Comparison of ENCODE assay signal across 25 cellular contexts in the genomic region with DNA sequence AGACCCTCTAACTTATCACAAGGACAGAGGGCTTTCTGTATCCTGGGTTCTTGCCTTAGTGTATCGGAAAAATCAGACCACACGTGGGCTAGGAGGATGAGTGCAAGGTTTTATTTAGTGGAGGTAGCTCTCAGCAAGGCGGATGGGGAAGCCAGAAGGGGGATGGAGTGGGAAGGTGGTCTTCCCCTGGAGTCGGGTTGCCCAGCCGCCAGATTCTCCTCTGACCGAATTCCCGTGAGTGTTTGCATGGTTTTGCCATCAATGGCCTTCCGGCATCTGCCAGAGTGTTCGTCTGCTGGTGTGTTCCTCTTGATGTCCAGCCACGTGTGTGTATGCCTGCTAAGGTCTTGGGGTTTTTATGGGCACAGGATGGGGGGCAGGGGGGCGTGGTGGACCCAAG.
"Had no signal": no experiment of that assay in that cellular context is flagged by ENCODE, and none has a peak within 500 bp of the region (broad histone marks: within the 10 kb centered on the region; RNA-seq: fewer than 3 reads in every experiment).

No MANE protein-coding gene starts in this region.

- H3K27me3 Mint-ChIP-seq: dendritic cell treated with granulocyte-macrophage colony-stimulating factor and Interleukin-4, amounts not matched to agents 40 ng/mL and 50 ng/mL, for 4 days; effector memory CD8-positive, alpha-beta T cell; naive thymus-derived CD4-positive, alpha-beta T cell had no signal

- H3K27ac ChIP-seq: colonic mucosa, epithelial cell of prostate, esophagus squamous epithelium, gastrocnemius medialis, heart right ventricle, left lung, lower lobe of right lung had no signal

- H3K4me3 ChIP-seq: colonic mucosa, esophagus squamous epithelium, gastrocnemius medialis, heart right ventricle, left lung, lower lobe of right lung had no signal

- H3K4me1 ChIP-seq: colonic mucosa, esophagus squamous epithelium, gastrocnemius medialis, heart right ventricle, left lung, lower lobe of right lung had no signal

- H3K9me3 ChIP-seq: colonic mucosa, esophagus squamous epithelium, gastrocnemius medialis, lower lobe of right lung had no signal

- DNase-seq: colonic mucosa; cortex of kidney; effector CD8-positive, alpha-beta T cell; effector memory CD8-positive, alpha-beta T cell; endodermal cell; erythroblast; esophagus squamous epithelium; foreskin fibroblast; foreskin melanocyte; gastrocnemius medialis; glutamatergic neuron; head of caudate nucleus; heart right ventricle; hippocampal formation; left cardiac atrium; left ventricle myocardium superior; lower lobe of right lung; mesenchymal stem cell; midbrain; naive thymus-derived CD4-positive, alpha-beta T cell had no signal

- H3K4me3 Mint-ChIP-seq: dendritic cell treated with granulocyte-macrophage colony-stimulating factor and Interleukin-4, amounts not matched to agents 40 ng/mL and 50 ng/mL, for 4 days; effector memory CD8-positive, alpha-beta T cell; endodermal cell; naive thymus-derived CD4-positive, alpha-beta T cell had no signal

- ATAC-seq: effector memory CD8-positive, alpha-beta T cell; esophagus mucosa; gastrocnemius medialis; heart right ventricle; left cardiac atrium; left lung; left ventricle myocardium superior; lower lobe of right lung; naive thymus-derived CD4-positive, alpha-beta T cell had no signal

- H3K27me3 ChIP-seq: colonic mucosa, esophagus squamous epithelium, gastrocnemius medialis, heart right ventricle, left lung had no signal

- H3K36me3 Mint-ChIP-seq: naive thymus-derived CD4-positive, alpha-beta T cell had no signal

- H3K36me3 ChIP-seq: colonic mucosa, esophagus squamous epithelium, gastrocnemius medialis, heart right ventricle, left lung, lower lobe of right lung had no signal

- H3K27ac Mint-ChIP-seq: dendritic cell treated with granulocyte-macrophage colony-stimulating factor and Interleukin-4, amounts not matched to agents 40 ng/mL and 50 ng/mL, for 4 days; effector memory CD8-positive, alpha-beta T cell; endodermal cell; naive thymus-derived CD4-positive, alpha-beta T cell had no signal

- H3K4me1 Mint-ChIP-seq: endodermal cell; naive thymus-derived CD4-positive, alpha-beta T cell had no signal

- FAIRE-seq: keratinocyte had no signal
